1 cellular context compared by ENCODE assay signal in genomic region chr19:35160629-35161433, GRCh38.
A peak's percentile ranks its signal among the peaks of the same experiment; 100 is the strongest.
TF ChIP-seq lines count a peak whose summit lies in the region.

No MANE protein-coding gene starts in this region.

TF ChIP-seq in K562, 482 proteins besides CTCF, POLR2A, EP300 and RAD21:
- TF ChIP-seq POU5F1 (IDR thresholded peaks at IDR 0.05; ENCODE audit: borderline replicate concordance, low read depth, low read length, partially characterized antibody) (no peak), ADNP (tag; IDR thresholded peaks at IDR 0.05) (0 out of 2 replicates have a peak, but pooled peaks have one; percentile 26), BCOR (IDR thresholded peaks at IDR 0.05) (0 out of 2 replicates have a peak, but pooled peaks have one; percentile 16), CBX3 (IDR thresholded peaks at IDR 0.05; ENCODE audit: borderline replicate concordance in 1 of 2, low read length in 2 of 2) (0 out of 3 replicates have a peak, but pooled peaks of 1 of the 2 experiments have one; percentile 48), ZNF316 (IDR thresholded peaks at IDR 0.05) (no peak)
TF ChIP-seq in K562: peak in this region for 3.
